Comparison of ENCODE assay signal across 12 cellular contexts in the genomic region with DNA sequence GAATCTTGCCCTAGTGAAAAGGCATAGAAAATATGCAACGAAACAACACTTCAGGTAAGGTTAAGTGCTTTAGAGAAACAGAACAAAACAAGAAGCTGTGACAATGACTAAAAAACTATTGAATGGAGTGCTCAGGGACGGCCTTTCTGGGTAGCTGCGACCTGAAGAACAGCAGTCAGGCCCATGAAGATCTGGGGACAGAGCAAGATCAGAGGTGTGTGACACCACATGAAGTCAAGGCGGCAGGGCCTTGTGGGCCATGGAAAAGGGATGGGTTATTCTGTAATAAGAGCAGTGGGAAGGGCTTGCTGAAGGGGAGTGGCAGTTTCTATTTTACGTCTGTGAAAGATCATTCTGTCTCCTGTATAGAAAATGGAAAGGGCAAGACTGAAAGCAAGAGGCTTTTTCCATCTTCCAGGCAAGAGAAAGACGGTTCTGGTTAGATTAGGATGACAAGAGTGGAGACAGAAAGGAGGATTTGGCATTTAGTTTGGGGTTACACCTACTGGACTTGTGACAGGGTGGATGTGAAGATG. TPM values are rescaled to one million over a fixed set of nuclear protein-coding genes. Genes with fewer than 3 reads are reported as not detected.
DNase-seq lines count a peak whose midpoint lies in the region; ATAC-seq and TF ChIP-seq lines count a peak whose summit lies in the region.
"Had no signal": no experiment of that assay in that cellular context is flagged by ENCODE, and none has a peak within 500 bp of the region (broad histone marks: within the 10 kb centered on the region; RNA-seq: fewer than 3 reads in every experiment).

No MANE protein-coding gene starts in this region.

- no peaks in the 10 kb centered on the region for H3K27me3 Mint-ChIP-seq in activated naive CD4-positive, alpha-beta T cell treated with anti-CD3 and anti-CD28 coated beads for 36 hours (ENCODE audit: low read depth)
- H3K27me3 Mint-ChIP-seq in activated T-helper 17 cell treated with anti-CD3 and anti-CD28 coated beads, Interleukin-2, amount 50 U/mL, for 72 hours = no peaks in the 10 kb centered on the region

- peak overlapping the region; percentile 48 for H3K27ac Mint-ChIP-seq in activated naive CD4-positive, alpha-beta T cell treated with anti-CD3 and anti-CD28 coated beads for 36 hours
- H3K27ac Mint-ChIP-seq in activated T-helper 17 cell treated with anti-CD3 and anti-CD28 coated beads, Interleukin-2, amount 50 U/mL, for 72 hours = peak overlapping the region; percentile 80

- peak overlapping the region; percentile 11 to 42 for H3K27ac ChIP-seq in lung (ENCODE audit: low read depth in 1 of 2, low read length in 1 of 2)
- peak overlapping the region in 3 of 5 donors; percentile 34 to 100 (median 98) for H3K27ac ChIP-seq in stomach
- no peak overlapping the region for H3K27ac ChIP-seq in ovary
- H3K27ac ChIP-seq: right lobe of liver had no signal

- H3K9me3 Mint-ChIP-seq in activated naive CD4-positive, alpha-beta T cell treated with anti-CD3 and anti-CD28 coated beads for 36 hours = no peaks in the 10 kb centered on the region
- no peaks in the 10 kb centered on the region for H3K9me3 Mint-ChIP-seq in activated T-helper 17 cell treated with anti-CD3 and anti-CD28 coated beads, Interleukin-2, amount 50 U/mL, for 72 hours

- CTCF ChIA-PET in activated naive CD4-positive, alpha-beta T cell treated with anti-CD3 and anti-CD28 coated beads for 36 hours (lab: Charles Lee) = interaction anchor here (1.3 kb wide), 1 partner anchor 60 kb away, joined by 3 read pairs; no protein-coding TSS in a partner anchor

- no peak overlapping the region for H3K4me3 ChIP-seq in lung
- no peak overlapping the region for H3K4me3 ChIP-seq in stomach
- no peak overlapping the region for H3K4me3 ChIP-seq in ovary
- H3K4me3 ChIP-seq: right lobe of liver had no signal

- TF ChIP-seq CTCF in lung (IDR thresholded peaks at IDR 0.05; ENCODE audit: control extremely low read depth, extremely low read depth) (no peak), stomach (IDR thresholded peaks at IDR 0.05) (no peak), ovary (IDR thresholded peaks at IDR 0.05) (no peak)

- H3K27me3 ChIP-seq in lung (ENCODE audit: control insufficient read depth, insufficient read depth) (no peaks in the 10 kb centered on the region), stomach (no peaks in the 10 kb centered on the region), ovary (no peaks in the 10 kb centered on the region)
- H3K27me3 ChIP-seq: right lobe of liver had no signal

- H3K4me1 Mint-ChIP-seq in activated naive CD4-positive, alpha-beta T cell treated with anti-CD3 and anti-CD28 coated beads for 36 hours (ENCODE audit: low read depth) = peaks cover 70% of the 10 kb centered on the region
- peaks cover 50% of the 10 kb centered on the region for H3K4me1 Mint-ChIP-seq in activated T-helper 17 cell treated with anti-CD3 and anti-CD28 coated beads, Interleukin-2, amount 50 U/mL, for 72 hours

- H3K4me1 ChIP-seq in lung (ENCODE audit: control insufficient read depth in 2 of 2, insufficient read depth in 2 of 2, low read length in 2 of 2) (peaks cover 26 to 41% of the 10 kb centered on the region in 2 donors), stomach (peaks cover 50 to 93% (median 71%) of the 10 kb centered on the region in 4 donors), ovary (ENCODE audit: insufficient read depth) (peaks cover 8% of the 10 kb centered on the region)

- no peak for DNase-seq in activated naive CD4-positive, alpha-beta T cell treated with anti-CD3 and anti-CD28 coated beads for 36 hours
- DNase-seq in activated naive CD4-positive, alpha-beta T cell treated with anti-CD3 and anti-CD28 coated beads, Interleukin-2, amount 50 U/mL, for 16 hours = no peak
- DNase-seq in lung (ENCODE audit: low spot score) (no peak), stomach (no peak), ovary (no peak), GM03348 (ENCODE audit: low spot score) (no peak)
- DNase-seq: activated CD4-positive, alpha-beta T cell treated with anti-CD3 and anti-CD28 coated beads for 48 hours; NCI-H1092; NCI-H748 treated with DMSO at 0.1 percent for 48 hours; right lobe of liver had no signal

- no peaks in the 10 kb centered on the region for H3K9me3 ChIP-seq in lung (ENCODE audit: control insufficient read depth in 2 of 2, insufficient read depth in 1 of 2, low read length in 1 of 2)
- H3K9me3 ChIP-seq in stomach = no peaks in the 10 kb centered on the region
- no peaks in the 10 kb centered on the region for H3K9me3 ChIP-seq in ovary
- H3K9me3 ChIP-seq: right lobe of liver had no signal

- TF ChIP-seq POLR2A in stomach (IDR thresholded peaks at IDR 0.05) = no peak
- TF ChIP-seq POLR2A in ovary (IDR thresholded peaks at IDR 0.05) = no peak

- peaks cover 0 to 3% of the 10 kb centered on the region in 2 donors for H3K36me3 ChIP-seq in lung (ENCODE audit: control insufficient read depth in 2 of 2, insufficient read depth in 2 of 2, low read length in 2 of 2)
- no peaks in the 10 kb centered on the region for H3K36me3 ChIP-seq in stomach
- H3K36me3 ChIP-seq in ovary = no peaks in the 10 kb centered on the region
- H3K36me3 ChIP-seq: right lobe of liver had no signal

- intact Hi-C loops in activated naive CD4-positive, alpha-beta T cell treated with anti-CD3 and anti-CD28 coated beads for 36 hours (cut with micrococcal nuclease) = no loop called here
- intact Hi-C loops in stomach (cut with DNase I; ENCODE audit: low total_unique reads) (no loop called here), ovary (cut with DNase I) (no loop called here)

- no peak overlapping the region for H3K4me3 Mint-ChIP-seq in activated naive CD4-positive, alpha-beta T cell treated with anti-CD3 and anti-CD28 coated beads for 36 hours
- H3K4me3 Mint-ChIP-seq in activated T-helper 17 cell treated with anti-CD3 and anti-CD28 coated beads, Interleukin-2, amount 50 U/mL, for 72 hours = peak overlapping the region; percentile 55

- ATAC-seq in activated T-helper 17 cell treated with anti-CD3 and anti-CD28 coated beads, Interleukin-2, amount 50 U/mL, for 72 hours (replicated peaks) = no peak
- ATAC-seq in lung (ENCODE audit: insufficient read depth, low FRiP score) (no peak), GM18858 (IDR thresholded peaks at IDR 0.05; ENCODE audit: unreplicated experiment) (no peak)
- ATAC-seq: right lobe of liver had no signal

- H3K36me3 Mint-ChIP-seq in activated naive CD4-positive, alpha-beta T cell treated with anti-CD3 and anti-CD28 coated beads for 36 hours (ENCODE audit: low read depth) = peaks cover 23% of the 10 kb centered on the region
- H3K36me3 Mint-ChIP-seq in activated T-helper 17 cell treated with anti-CD3 and anti-CD28 coated beads, Interleukin-2, amount 50 U/mL, for 72 hours (ENCODE audit: low read depth) = peaks cover 80% of the 10 kb centered on the region

- 68 to 87% methylated on average over 6 of the region's 6 CpGs for WGBS in lung, 2 donors
- WGBS in stomach, 5 donors = 56 to 67% (median 65%) methylated on average over 6 of the region's 6 CpGs
- WGBS in ovary, 3 donors = 74 to 79% (median 76%) methylated on average over 6 of the region's 6 CpGs

- TF ChIP-seq EP300 in stomach (IDR thresholded peaks at IDR 0.05) (no peak), ovary (IDR thresholded peaks at IDR 0.05) (no peak)

RNA-seq across cellular contexts. Expression of a gene that starts 5.1 kb away (rescaled TPM):
- total RNA-seq in activated naive CD4-positive, alpha-beta T cell treated with anti-CD3 and anti-CD28 coated beads for 36 hours = 100 to 1,000 TPM; 124 to 137 TPM
- total RNA-seq in activated T-helper 17 cell treated with anti-CD3 and anti-CD28 coated beads, Interleukin-2, amount 50 U/mL, for 72 hours = 100 to 1,000 TPM; 197 to 205 TPM
- 100 to 1,000 TPM in 1 of 2 donors, 10 to 100 TPM in 1; 65.1 to 103 TPM for total RNA-seq in lung
- polyA plus RNA-seq in lung = 10 to 100 TPM; 56.4 to 73.3 TPM
- total RNA-seq in stomach = 100 to 1,000 TPM in 1 of 5 donors, 10 to 100 TPM in 4; 52.6 to 111 (median 61.8) TPM
- polyA plus RNA-seq in stomach = 10 to 100 TPM; 64.7 to 90.3 (median 80.3) TPM
- 10 to 100 TPM; 51.0 to 90.3 (median 77.2) TPM for total RNA-seq in ovary
- polyA plus RNA-seq in ovary = 100 to 1,000 TPM in 1 of 2 donors, 10 to 100 TPM in 1; 43.6 to 189 TPM

RNA-seq across cellular contexts. Expression of a gene that starts 45.7 kb away (rescaled TPM):
- total RNA-seq in activated naive CD4-positive, alpha-beta T cell treated with anti-CD3 and anti-CD28 coated beads for 36 hours = 10 to 100 TPM; 10.4 to 11.2 TPM
- 10 to 100 TPM; 13.1 to 22.0 TPM for total RNA-seq in activated T-helper 17 cell treated with anti-CD3 and anti-CD28 coated beads, Interleukin-2, amount 50 U/mL, for 72 hours
- total RNA-seq in lung (10 to 100 TPM; 21.9 to 34.8 TPM), stomach (10 to 100 TPM in 3 of 5 donors, 1 to 10 TPM in 2; 1.8 to 79.4 (median 19.4) TPM), ovary (10 to 100 TPM in 6 of 7 donors, 1 to 10 TPM in 1; 7.5 to 18.2 (median 12.6) TPM)
- polyA plus RNA-seq in lung (10 to 100 TPM; 34.0 to 43.4 TPM), stomach (10 to 100 TPM; 10.5 to 28.7 (median 15.5) TPM), ovary (10 to 100 TPM; 11.6 to 11.7 TPM)

Comparison
In these comparisons a context has a peak if more than half of its experiments do, and no peak if none do; other contexts are left out.
1. H3K27ac ChIP-seq: peak in lung (2 of 2) and stomach (3 of 5); none in ovary (0 of 2).